11 cellular contexts compared by ENCODE assay signal in genomic region chr4:69092190-69092589, GRCh38. TPM values are rescaled to one million over a fixed set of nuclear protein-coding genes. Genes with fewer than 3 reads are reported as not detected.
A peak's percentile ranks its signal among the peaks of the same experiment; 100 is the strongest.
DNase-seq lines count a peak whose midpoint lies in the region; ATAC-seq, FAIRE-seq and TF ChIP-seq lines count a peak whose summit lies in the region.
"Had no signal": no experiment of that assay in that cellular context is flagged by ENCODE, and none has a peak within 500 bp of the region (broad histone marks: within the 10 kb centered on the region; RNA-seq: fewer than 3 reads in every experiment).

No MANE protein-coding gene starts in this region.

- H3K9ac ChIP-seq in HepG2 (ENCODE audit: insufficient read depth, low read depth, low read length): no peak overlapping the region
- H3K9ac ChIP-seq: parathyroid adenoma had no signal

- ATAC-seq in HepG2: no peak

- TF ChIP-seq EP300 in HepG2 (IDR thresholded peaks at IDR 0.05; ENCODE audit: low read depth in 2 of 2, low read length in 2 of 2) (no peak), HepG2 (CRISPR knock-in tag; IDR thresholded peaks at IDR 0.05; ENCODE audit: borderline replicate concordance) (no peak)

- FAIRE-seq in bronchial epithelial cell (lab: Jason Lieb, UNC) (no peak), HepG2 (lab: Jason Lieb, UNC) (no peak)
- FAIRE-seq: GM12892 had no signal

- POLR2A ChIA-PET in HepG2 (lab: Yijun Ruan, JAX): no interaction called here

- H3K27me3 ChIP-seq in bronchial epithelial cell (ENCODE audit: control insufficient read depth, insufficient read depth, low read length) (no peaks in the 10 kb centered on the region), HepG2 (ENCODE audit: control insufficient read depth in 1 of 2, insufficient read depth in 2 of 2, low read length in 2 of 2) (no peaks in the 10 kb centered on the region)

- no peak overlapping the region for H2AFZ ChIP-seq in HepG2 (ENCODE audit: low read length)
- H2AFZ ChIP-seq: parathyroid adenoma had no signal

- H3K4me2 ChIP-seq in HepG2 (ENCODE audit: low read depth, low read length): no peak overlapping the region

- DNase-seq in EL (peak; percentile 59), NCI-H1436 treated with DMSO at 0.1 percent for 48 hours (lab: John Stamatoyannopoulos, UW) (peak; percentile 84), bronchial epithelial cell (ENCODE audit: low read depth) (peak; percentile 78), pulmonary artery endothelial cell (ENCODE audit: low read depth, low spot score) (peak; percentile 1), HepG2 (ENCODE audit: low spot score) (no peak), NOMO-1 treated with dmso at 0.1 percent for 144 hours (lab: John Stamatoyannopoulos, UW; ENCODE audit: unreplicated experiment) (no peak), SKM-1 (lab: John Stamatoyannopoulos, UW; ENCODE audit: unreplicated experiment) (no peak)
- no peak for DNase-seq in stimulated activated CD4-positive, alpha-beta T cell treated with anti-CD3 and anti-CD28 coated beads, Interleukin-15, amount 100 ng/mL, for 24 hours
- DNase-seq: head of caudate nucleus had no signal

- CTCF ChIA-PET in HepG2 (lab: Yijun Ruan, JAX; ENCODE audit: low intra/inter-chr PET ratio, low total read pairs): no interaction called here

- no peaks in the 10 kb centered on the region for H3K9me3 ChIP-seq in HepG2 (ENCODE audit: low read length)

- no peak for TF ChIP-seq POLR2A in HepG2 (IDR thresholded peaks at IDR 0.05; ENCODE audit: insufficient read depth in 1 of 2, low read depth in 2 of 2, low read length in 2 of 2)

- no peak overlapping the region for H3K27ac ChIP-seq in HepG2 (ENCODE audit: extremely low read length, insufficient read depth, low read length)
- H3K27ac ChIP-seq: parathyroid adenoma had no signal

- WGBS in HepG2 (ENCODE audit: low lambda C conversion rate): 97% methylated on average over 1 of the region's 1 CpG

- H3K4me3 ChIP-seq in bronchial epithelial cell (ENCODE audit: low read depth, low read length): no peak overlapping the region
- no peak overlapping the region for H3K4me3 ChIP-seq in HepG2 (replicated peaks in 1 of 3; ENCODE audit: insufficient read depth in 1 of 3, low read depth in 2 of 3, low read length in 3 of 3)

- TF ChIP-seq RAD21 in HepG2 (CRISPR knock-in tag; IDR thresholded peaks at IDR 0.05): no peak

- H3K36me3 ChIP-seq in bronchial epithelial cell (ENCODE audit: control insufficient read depth, insufficient read depth, low read length): no peaks in the 10 kb centered on the region
- no peaks in the 10 kb centered on the region for H3K36me3 ChIP-seq in HepG2 (replicated peaks in 1 of 2; ENCODE audit: control insufficient read depth in 1 of 2, insufficient read depth in 2 of 2, low read length in 2 of 2)

- H4K20me1 ChIP-seq in HepG2 (ENCODE audit: insufficient read depth, low read length): no peaks in the 10 kb centered on the region

- TF ChIP-seq CTCF in bronchial epithelial cell (IDR thresholded peaks at IDR 0.05; ENCODE audit: insufficient read depth, low read length, severe bottlenecking): no peak
- no peak for TF ChIP-seq CTCF in HepG2 (CRISPR knock-in tag; IDR thresholded peaks at IDR 0.05)

- BruUV-seq in HepG2 (replicated peaks; lab: Mats Ljungman, UMichigan): no TSS peak

- intact Hi-C loops in HepG2 (cut with micrococcal nuclease; ENCODE audit: unreplicated experiment): no loop called here

- in situ Hi-C loops in HepG2 (cut with HindIII; ENCODE audit: extremely low pct_ligation_motif_present, low pct_unique_long_range_greater_than_20kb): no loop called here

- H3K4me1 ChIP-seq in HepG2 (ENCODE audit: insufficient read depth, low read length): peaks cover 44% of the 10 kb centered on the region
- H3K4me1 ChIP-seq: parathyroid adenoma had no signal

- peaks cover 16% of the 10 kb centered on the region for H3K79me2 ChIP-seq in HepG2 (ENCODE audit: insufficient read depth, low read length)
- H3K79me2 ChIP-seq: parathyroid adenoma had no signal

TF ChIP-seq in HepG2, 621 proteins besides CTCF, POLR2A, EP300 and RAD21:
- TF ChIP-seq MED1 (CRISPR knock-in tag; IDR thresholded peaks at IDR 0.05) (no peak), ARID5B (CRISPR knock-in tag; IDR thresholded peaks at IDR 0.05) (no peak), ZNF101 (CRISPR knock-in tag; IDR thresholded peaks at IDR 0.05; ENCODE audit: borderline replicate concordance, low read depth) (no peak), ZNF296 (CRISPR knock-in tag; conservative IDR thresholded peaks at IDR 0.05) (no peak), SIN3B (IDR thresholded peaks at IDR 0.05; ENCODE audit: low read length) (no peak), FOXA3 (CRISPR knock-in tag; IDR thresholded peaks at IDR 0.05) (no peak), ETV5 (CRISPR knock-in tag; IDR thresholded peaks at IDR 0.05; ENCODE audit: borderline replicate concordance) (no peak), MAFF (IDR thresholded peaks at IDR 0.05; ENCODE audit: low read depth, low read length) (no peak), POLR2G (IDR thresholded peaks at IDR 0.05; ENCODE audit: low read depth, low read length) (no peak), NR2F2 (IDR thresholded peaks at IDR 0.05; ENCODE audit: borderline replicate concordance, low read depth) (no peak), ZNF230 (CRISPR knock-in tag; IDR thresholded peaks at IDR 0.05) (no peak)

RNA-seq across cellular contexts. Expression of gene UGT2B7, which starts 4.1 kb away (rescaled TPM):
- 0.26 TPM in 1 of 2 replicates, not detected in the other for total RNA-seq in bronchial epithelial cell
- 0.07 TPM in 1 of 2 replicates, not detected in the other for total RNA-seq in pulmonary artery endothelial cell
- 41.8 and 41.9 TPM in 2 replicates for total RNA-seq in HepG2 (2016; rRNA removed; fragmentation: Illumina TruSeq; extraction: Trizol)
- 11.2 and 12.0 TPM in 2 replicates for total RNA-seq in HepG2 (2016; cell fraction: cytosol; rRNA removed; fragmentation: Illumina TruSeq; extraction: Trizol; ENCODE audit: low read depth)
- 43.5 and 44.0 TPM in 2 replicates for total RNA-seq in HepG2 (2016; cell fraction: insoluble cytoplasmic fraction; rRNA removed; fragmentation: Illumina TruSeq; extraction: Trizol)
- total RNA-seq in HepG2 (2016; cell fraction: membrane; rRNA removed; fragmentation: Illumina TruSeq; extraction: Trizol): 23.7 and 31.5 TPM in 2 replicates
- total RNA-seq in HepG2 (2016; cell fraction: nucleus; rRNA removed; fragmentation: Illumina TruSeq; extraction: Trizol): 44.0 and 49.9 TPM in 2 replicates
- 26.1 and 26.8 TPM in 2 replicates for polyA plus RNA-seq in HepG2 (2011; rRNA removed)
- 12.1 and 22.2 TPM in 2 replicates for polyA plus RNA-seq in HepG2 (2011; cell fraction: cytosol; rRNA removed)
- polyA plus RNA-seq in HepG2 (2011; cell fraction: nucleus; rRNA removed): 9.3 and 13.8 TPM in 2 replicates
- 31.1 and 33.4 TPM in 2 replicates for polyA plus RNA-seq in HepG2 (2012)
- 9.5 and 12.7 TPM in 2 replicates for polyA plus RNA-seq in HepG2 (2016; cell fraction: cytosol; fragmentation: Illumina TruSeq; extraction: Trizol; ENCODE audit: low read depth)
- polyA plus RNA-seq in HepG2 (2016; cell fraction: insoluble cytoplasmic fraction; fragmentation: Illumina TruSeq; extraction: Trizol; ENCODE audit: low read depth): 38.6 and 45.7 TPM in 2 replicates
- 16.1 and 22.5 TPM in 2 replicates for polyA plus RNA-seq in HepG2 (2016; cell fraction: membrane; fragmentation: Illumina TruSeq; extraction: Trizol; ENCODE audit: low read depth)
- 44.9 and 46.5 TPM in 2 replicates for polyA plus RNA-seq in HepG2 (2016; cell fraction: nucleus; fragmentation: Illumina TruSeq; extraction: Trizol; ENCODE audit: insufficient read depth, low read depth)
- 9.5 TPM in 1 of 2 replicates, not detected in the other for polyA minus RNA-seq in HepG2 (2011; rRNA and poly(A)+ RNA removed; ENCODE audit: low replicate concordance)
- polyA minus RNA-seq in HepG2 (2011; cell fraction: cytosol; rRNA and poly(A)+ RNA removed): 15.3 and 15.7 TPM in 2 replicates
- polyA minus RNA-seq in HepG2 (2011; cell fraction: nucleus; rRNA and poly(A)+ RNA removed): 32.3 and 45.9 TPM in 2 replicates

Comparison
In these comparisons a context has a peak if more than half of its experiments do, and no peak if none do; other contexts are left out.
1. DNase-seq: peak in EL (single experiment), NCI-H1436 treated with DMSO at 0.1 percent for 48 hours (single experiment), bronchial epithelial cell (single experiment) and pulmonary artery endothelial cell (single experiment); none in HepG2 (single experiment), NOMO-1 treated with dmso at 0.1 percent for 144 hours (single experiment), SKM-1 (single experiment) and stimulated activated CD4-positive, alpha-beta T cell treated with anti-CD3 and anti-CD28 coated beads, Interleukin-15, amount 100 ng/mL, for 24 hours (single experiment).